ENCODE assay signal across 32 cellular contexts in the genomic region with DNA sequence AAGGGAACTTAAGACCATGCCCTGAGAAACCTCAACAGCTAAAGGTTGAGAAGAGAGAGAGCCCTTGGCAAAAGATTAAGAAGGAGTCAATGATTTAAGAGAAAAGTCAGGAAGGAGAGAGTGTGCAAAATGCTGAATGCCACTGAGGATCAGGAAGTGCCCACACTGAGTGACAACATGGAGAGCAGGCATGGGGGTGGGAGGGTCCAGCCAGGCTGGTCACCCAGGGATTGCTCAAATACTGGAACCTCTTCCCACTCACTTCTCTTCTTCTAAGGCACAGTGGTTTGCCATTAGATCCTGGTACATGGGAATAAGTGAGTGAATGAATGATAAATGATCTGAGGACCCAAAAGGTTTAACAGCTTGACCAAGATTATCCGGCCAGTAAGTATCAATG. TPM values are rescaled to one million over a fixed set of nuclear protein-coding genes. Genes with fewer than 3 reads are reported as not detected.
DNase-seq lines count a peak whose midpoint lies in the region; ATAC-seq and TF ChIP-seq lines count a peak whose summit lies in the region.
"Had no signal": no experiment of that assay in that cellular context is flagged by ENCODE, and none has a peak within 500 bp of the region (broad histone marks: within the 10 kb centered on the region; RNA-seq: fewer than 3 reads in every experiment).

No MANE protein-coding gene starts in this region.

- TF ChIP-seq CTCF in GM12873 (IDR thresholded peaks at IDR 0.05; ENCODE audit: insufficient read depth, low read depth, low read length, missing control alignments) (peak; percentile 1), coronary artery (IDR thresholded peaks at IDR 0.05) (no peak), upper lobe of right lung (IDR thresholded peaks at IDR 0.05) (no peak), suprapubic skin (IDR thresholded peaks at IDR 0.05) (no peak)

- H3K27me3 ChIP-seq in upper lobe of right lung (peaks cover 8% of the 10 kb centered on the region), suprapubic skin (peaks cover 4% of the 10 kb centered on the region)
- H3K27me3 ChIP-seq: BLaER1; BLaER1 treated with 17β-estradiol and CSF1 and Interleukin-3, amounts not matched to agents 10 nM and 100 nM had no signal

- H3K9me3 ChIP-seq in upper lobe of right lung (no peaks in the 10 kb centered on the region), suprapubic skin (no peaks in the 10 kb centered on the region)
- H3K9me3 ChIP-seq: A549; BE2C; BLaER1; BLaER1 treated with 17β-estradiol and CSF1 and Interleukin-3, amounts not matched to agents 10 nM and 100 nM; Caco-2 had no signal

- intact Hi-C loops in upper lobe of right lung (cut with DNase I) (no loop called here), Right ventricle myocardium superior (cut with DNase I) (loop anchor here (10.0 kb wide), 1 partner anchor 364 kb away; no protein-coding TSS in a partner anchor)

- DNase-seq in CD1c-positive myeloid dendritic cell (ENCODE audit: extremely low spot score) (peak; percentile 52), coronary artery (ENCODE audit: low spot score) (peak; percentile 38), upper lobe of right lung (no peak), Right ventricle myocardium superior (no peak), suprapubic skin (ENCODE audit: low spot score in 2 of 2) (no peak)
- DNase-seq: 8988T; ACHN; AML-193; Caco-2; CD4-positive, alpha-beta memory T cell; CD4-positive, alpha-beta T cell; CD4-positive, CD25-positive, alpha-beta regulatory T cell; CD8-positive, alpha-beta memory T cell; DMS 273 treated with DMSO at 0.1 percent for 48 hours; DMS153; DMS79; DMS79 treated with DMSO at 0.1 percent for 48 hours had no signal

- no peak for TF ChIP-seq EP300 in suprapubic skin (IDR thresholded peaks at IDR 0.05)

- no peak for TF ChIP-seq POLR2A in suprapubic skin (IDR thresholded peaks at IDR 0.05)

- H3K4me3 ChIP-seq in coronary artery = no peak overlapping the region
- no peak overlapping the region for H3K4me3 ChIP-seq in upper lobe of right lung
- H3K4me3 ChIP-seq in suprapubic skin = no peak overlapping the region
- H3K4me3 ChIP-seq: A549; BLaER1; BLaER1 treated with 17β-estradiol and CSF1 and Interleukin-3, amounts not matched to agents 10 nM and 100 nM had no signal

- peak; percentile 71 for ATAC-seq in upper lobe of right lung
- ATAC-seq in Right ventricle myocardium superior (ENCODE audit: poor library complexity) = no peak
- ATAC-seq in HG02973 (IDR thresholded peaks at IDR 0.05; ENCODE audit: unreplicated experiment) = no peak
- no peak for ATAC-seq in activated CD4-positive, CD25-positive, alpha-beta regulatory T cell treated with anti-CD3 and anti-CD28 coated beads, Interleukin-2, amount 50 U/mL, for 24 hours
- ATAC-seq: CD8-positive, alpha-beta T cell had no signal

- WGBS in suprapubic skin = 81% methylated on average over 1 of the region's 1 CpG

- no peaks in the 10 kb centered on the region for H3K36me3 ChIP-seq in upper lobe of right lung
- H3K36me3 ChIP-seq in suprapubic skin = no peaks in the 10 kb centered on the region
- H3K36me3 ChIP-seq: BE2C; BLaER1; BLaER1 treated with 17β-estradiol and CSF1 and Interleukin-3, amounts not matched to agents 10 nM and 100 nM had no signal

- no peaks in the 10 kb centered on the region for H3K4me1 ChIP-seq in upper lobe of right lung
- no peaks in the 10 kb centered on the region for H3K4me1 ChIP-seq in suprapubic skin
- H3K4me1 ChIP-seq: A549, BE2C, BLaER1, Caco-2 had no signal

- no peak overlapping the region for H3K27ac ChIP-seq in coronary artery
- H3K27ac ChIP-seq in upper lobe of right lung = no peak overlapping the region
- H3K27ac ChIP-seq in suprapubic skin = no peak overlapping the region
- H3K27ac ChIP-seq: 22Rv1; A549; BLaER1; BLaER1 treated with 17β-estradiol and CSF1 and Interleukin-3, amounts not matched to agents 10 nM and 100 nM; C4-2B had no signal

RNA-seq across cellular contexts. Expression of a gene that starts 11.1 kb away (rescaled TPM):
- total RNA-seq in upper lobe of right lung = not detected
- total RNA-seq in Right ventricle myocardium superior = not detected
- total RNA-seq in suprapubic skin = 100 to 1,000 TPM in 1 of 4 donors, 10 to 100 TPM in 2, not detected in 1; 21.2 to 127 (median 34.6) TPM
- total RNA-seq: A172; A673; B cell; Caco-2; Calu3; CD4-positive, alpha-beta memory T cell; CD4-positive, alpha-beta T cell; CD4-positive, CD25-positive, alpha-beta regulatory T cell; CD8-positive, alpha-beta memory T cell; CD8-positive, alpha-beta T cell had no signal

RNA-seq across cellular contexts. Expression of a gene that starts 25.3 kb away (rescaled TPM):
- total RNA-seq in upper lobe of right lung = not detected
- total RNA-seq in Right ventricle myocardium superior = not detected
- total RNA-seq in suprapubic skin = not detected
- total RNA-seq: A172; A673; B cell; Caco-2; Calu3; CD4-positive, alpha-beta memory T cell; CD4-positive, alpha-beta T cell; CD4-positive, CD25-positive, alpha-beta regulatory T cell; CD8-positive, alpha-beta memory T cell; CD8-positive, alpha-beta T cell; Daoy had no signal

RNA-seq across cellular contexts. Expression of a gene that starts 31.0 kb away (rescaled TPM):
- total RNA-seq in upper lobe of right lung (not detected), Right ventricle myocardium superior (not detected), suprapubic skin (100 to 1,000 TPM in 3 of 4 donors, 10 to 100 TPM in 1; 14.9 to 257 (median 228) TPM)
- total RNA-seq: A172; A673; Caco-2; Calu3; CD4-positive, alpha-beta memory T cell; CD4-positive, alpha-beta T cell; CD4-positive, CD25-positive, alpha-beta regulatory T cell; CD8-positive, alpha-beta memory T cell; CD8-positive, alpha-beta T cell; Daoy had no signal

Comparison
In these comparisons a context has a peak if more than half of its experiments do, and no peak if none do; other contexts are left out.
1. DNase-seq: peak in CD1c-positive myeloid dendritic cell (single experiment) and coronary artery (single experiment); none in upper lobe of right lung (single experiment), Right ventricle myocardium superior (single experiment) and suprapubic skin (0 of 2).
2. RNA of a gene that starts 31.0 kb away (total RNA-seq): 14.9 to 257 TPM in suprapubic skin; not detected in upper lobe of right lung (single experiment) and not detected in Right ventricle myocardium superior (single experiment); every median in the first group is over 10 times any median in the second.